ENCODE assay signal across 15 cellular contexts in genomic region chr17:81978901-81979298, GRCh38. TPM values are rescaled to one million over a fixed set of nuclear protein-coding genes. Genes with fewer than 3 reads are reported as not detected.
DNase-seq lines count a peak whose midpoint lies in the region; ATAC-seq, FAIRE-seq and TF ChIP-seq lines count a peak whose summit lies in the region.
"Had no signal": no experiment of that assay in that cellular context is flagged by ENCODE, and none has a peak within 500 bp of the region (broad histone marks: within the 10 kb centered on the region; RNA-seq: fewer than 3 reads in every experiment).

No MANE protein-coding gene starts in this region.

- no peak overlapping the region for H2AFZ ChIP-seq in astrocyte (ENCODE audit: low read depth, low read length)

- H3K4me3 ChIP-seq in BLaER1 treated with 17β-estradiol and CSF1 and Interleukin-3, amounts not matched to agents 10 nM and 100 nM = peak overlapping the region in 2 of 10 experiments; percentile 75 to 84; a peak in 3 of 20 replicates
- H3K4me3 ChIP-seq in astrocyte (ENCODE audit: insufficient read depth, low read depth, low read length) (no peak overlapping the region), transverse colon (no peak overlapping the region)

- H3K27me3 Mint-ChIP-seq in IgD-negative memory B cell (peaks cover 4% of the 10 kb centered on the region), astrocyte (ENCODE audit: low read depth, unreplicated experiment) (no peaks in the 10 kb centered on the region)
- peaks cover 0 to 2% (median 0%) of the 10 kb centered on the region in 5 donors for H3K27me3 Mint-ChIP-seq in naive thymus-derived CD8-positive, alpha-beta T cell

- H3K4me1 Mint-ChIP-seq in IgD-negative memory B cell (peaks cover 0 to 7% (median 3%) of the 10 kb centered on the region in 3 donors), astrocyte (ENCODE audit: low read depth, unreplicated experiment) (peaks cover 7% of the 10 kb centered on the region)
- peaks cover 16 to 55% (median 44%) of the 10 kb centered on the region in 4 donors for H3K4me1 Mint-ChIP-seq in naive thymus-derived CD8-positive, alpha-beta T cell

- H3K36me3 ChIP-seq in BLaER1 treated with 17β-estradiol and CSF1 and Interleukin-3, amounts not matched to agents 10 nM and 100 nM = peaks cover 1 to 24% (median 13%) of the 10 kb centered on the region in 11 experiments; a peak in 20 of 22 replicates
- H3K36me3 ChIP-seq in astrocyte (ENCODE audit: insufficient read depth, low read length) = peaks cover 7% of the 10 kb centered on the region
- H3K36me3 ChIP-seq in transverse colon = no peaks in the 10 kb centered on the region

- in situ Hi-C loops in transverse colon (cut with MboI; ENCODE audit: low pct_ligation_motif_present in 1 of 4, low pct_unique_long_range_greater_than_20kb in 1 of 4, low sequenced_read_pairs in 3 of 4) = no loop called here

- H3K27me3 ChIP-seq in BLaER1 treated with 17β-estradiol and CSF1 and Interleukin-3, amounts not matched to agents 10 nM and 100 nM = peaks cover 34 to 55% (median 49%) of the 10 kb centered on the region in 11 experiments
- H3K27me3 ChIP-seq in astrocyte (ENCODE audit: insufficient read depth, low read length) = no peaks in the 10 kb centered on the region
- H3K27me3 ChIP-seq in transverse colon = no peaks in the 10 kb centered on the region

- H3K27ac ChIP-seq in BLaER1 treated with 17β-estradiol and CSF1 and Interleukin-3, amounts not matched to agents 10 nM and 100 nM = no peak overlapping the region
- H3K27ac ChIP-seq in astrocyte (ENCODE audit: low read depth, low read length) = no peak overlapping the region
- H3K27ac ChIP-seq in transverse colon = no peak overlapping the region
- H3K27ac ChIP-seq: SK-N-MC had no signal

- TF ChIP-seq POLR2A in transverse colon (IDR thresholded peaks at IDR 0.05) = no peak

- no peak for TF ChIP-seq EP300 in transverse colon (IDR thresholded peaks at IDR 0.05; ENCODE audit: low read depth)

- H3K9me3 ChIP-seq in BLaER1 treated with 17β-estradiol and CSF1 and Interleukin-3, amounts not matched to agents 10 nM and 100 nM (replicated peaks in 1 of 11) = peaks cover 0 to 4% (median 3%) of the 10 kb centered on the region in 11 experiments; a peak in 16 of 22 replicates
- H3K9me3 ChIP-seq in astrocyte (ENCODE audit: insufficient read depth, low read depth, low read length) (no peaks in the 10 kb centered on the region), transverse colon (no peaks in the 10 kb centered on the region)
- H3K9me3 ChIP-seq: thoracic aorta had no signal

- peaks cover 7% of the 10 kb centered on the region for H3K79me2 ChIP-seq in astrocyte (ENCODE audit: insufficient read depth, low read length)

- DNase-seq in astrocyte (ENCODE audit: low read depth) (no peak), cerebellar cortex (ENCODE audit: low spot score) (no peak), NCI-H510A (lab: John Stamatoyannopoulos, UW) (no peak), transverse colon (no peak)
- no peak for DNase-seq in naive thymus-derived CD8-positive, alpha-beta T cell
- DNase-seq: activated effector memory CD4-positive, alpha-beta T cell treated with anti-CD3 and anti-CD28 coated beads, Interleukin-2, amount 50 U/mL, for 16 hours; DMS 273 treated with DMSO at 0.1 percent for 48 hours; left cardiac atrium; NCI-H2081 treated with DMSO at 0.1 percent for 48 hours had no signal

- peak overlapping the region; percentile 90 to 99 (median 96); a peak in 20 of 22 replicates for H3K4me2 ChIP-seq in BLaER1 treated with 17β-estradiol and CSF1 and Interleukin-3, amounts not matched to agents 10 nM and 100 nM
- H3K4me2 ChIP-seq in astrocyte (ENCODE audit: low read length) = peak overlapping the region; percentile 97

- peaks cover 2% of the 10 kb centered on the region for H3K36me3 Mint-ChIP-seq in IgD-negative memory B cell
- peaks cover 4% of the 10 kb centered on the region for H3K36me3 Mint-ChIP-seq in astrocyte (ENCODE audit: low read depth, unreplicated experiment)
- peaks cover 0 to 7% (median 4%) of the 10 kb centered on the region in 3 donors for H3K36me3 Mint-ChIP-seq in naive thymus-derived CD8-positive, alpha-beta T cell

- H3K9ac ChIP-seq in BLaER1 treated with 17β-estradiol and CSF1 and Interleukin-3, amounts not matched to agents 10 nM and 100 nM = no peak overlapping the region; a peak in 1 of 22 replicates
- no peak overlapping the region for H3K9ac ChIP-seq in astrocyte (ENCODE audit: low read length)

- H3K9me3 Mint-ChIP-seq in IgD-negative memory B cell (no peaks in the 10 kb centered on the region), astrocyte (ENCODE audit: unreplicated experiment) (peaks cover 3% of the 10 kb centered on the region)
- no peaks in the 10 kb centered on the region for H3K9me3 Mint-ChIP-seq in naive thymus-derived CD8-positive, alpha-beta T cell

- intact Hi-C loops in transverse colon (cut with DNase I; ENCODE audit: low total_unique reads) = no loop called here

- peaks cover 0 to 60% (median 52%) of the 10 kb centered on the region in 11 experiments; a peak in 20 of 22 replicates for H4K20me1 ChIP-seq in BLaER1 treated with 17β-estradiol and CSF1 and Interleukin-3, amounts not matched to agents 10 nM and 100 nM
- H4K20me1 ChIP-seq in astrocyte (ENCODE audit: insufficient read depth, low read length) = peaks cover 6% of the 10 kb centered on the region

- POLR2A ChIA-PET in naive thymus-derived CD8-positive, alpha-beta T cell (lab: Charles Lee) = interaction anchor here (0.6 to 5.4 kb wide), 3 partner anchors 11 to 1982 kb away, joined by 4 to 54 read pairs (median 4); no protein-coding TSS in a partner anchor

- H3K4me3 Mint-ChIP-seq in IgD-negative memory B cell (peak overlapping the region; percentile 66 to 72 (median 71)), astrocyte (ENCODE audit: unreplicated experiment) (peak overlapping the region; percentile 84)
- peak overlapping the region; percentile 64 to 96 (median 74) for H3K4me3 Mint-ChIP-seq in naive thymus-derived CD8-positive, alpha-beta T cell

- TF ChIP-seq CTCF in astrocyte (IDR thresholded peaks at IDR 0.05; ENCODE audit: insufficient read depth, low read depth, low read length) (no peak), transverse colon (IDR thresholded peaks at IDR 0.05) (no peak)

- H3K27ac Mint-ChIP-seq in IgD-negative memory B cell (peak overlapping the region in 2 of 3 donors; percentile 53 to 59), astrocyte (ENCODE audit: unreplicated experiment) (peak overlapping the region; percentile 63)
- peak overlapping the region in 6 of 10 donors; percentile 39 to 92 (median 80) for H3K27ac Mint-ChIP-seq in naive thymus-derived CD8-positive, alpha-beta T cell

- H3K4me1 ChIP-seq in BLaER1 treated with 17β-estradiol and CSF1 and Interleukin-3, amounts not matched to agents 10 nM and 100 nM = peaks cover 55 to 73% (median 68%) of the 10 kb centered on the region in 10 experiments
- H3K4me1 ChIP-seq in astrocyte (ENCODE audit: insufficient read depth, low read length) (peaks cover 7% of the 10 kb centered on the region), transverse colon (peaks cover 0 to 19% (median 13%) of the 10 kb centered on the region in 4 donors)

- no peak for FAIRE-seq in astrocyte (lab: Jason Lieb, UNC)

- no peak for ATAC-seq in naive thymus-derived CD8-positive, alpha-beta T cell
- no peak for ATAC-seq in HG03108 (IDR thresholded peaks at IDR 0.05; ENCODE audit: unreplicated experiment)
- ATAC-seq: left cardiac atrium had no signal

- WGBS in transverse colon (ENCODE audit: low coverage in 1 of 2), 2 donors = 86 to 87% methylated on average over 3 to 8 of the region's 8 CpGs

RNA-seq across cellular contexts. Expression of gene ASPSCR1, which starts 1.5 kb away (rescaled TPM):
- polyA plus RNA-seq in IgD-negative memory B cell = 30.8 TPM
- 23.6 and 25.5 TPM in 2 replicates for total RNA-seq in astrocyte
- 10 to 100 TPM; 43.0 to 47.7 TPM for total RNA-seq in naive thymus-derived CD8-positive, alpha-beta T cell
- polyA plus RNA-seq in naive thymus-derived CD8-positive, alpha-beta T cell = 10 to 100 TPM; 28.1 to 33.4 (median 29.1) TPM
- total RNA-seq in transverse colon = 10 to 100 TPM; 21.0 to 61.7 (median 41.3) TPM

RNA-seq across cellular contexts. Expression of gene NOTUM, which starts 17.9 kb away (rescaled TPM):
- not detected for polyA plus RNA-seq in IgD-negative memory B cell
- total RNA-seq in astrocyte (0.89 and 1.7 TPM in 2 replicates), transverse colon (not detected)
- total RNA-seq in naive thymus-derived CD8-positive, alpha-beta T cell = not detected
- not detected for polyA plus RNA-seq in naive thymus-derived CD8-positive, alpha-beta T cell
- total RNA-seq: left cardiac atrium, thoracic aorta had no signal

RNA-seq across cellular contexts. Expression of gene MYADML2, which starts 31.9 kb away (rescaled TPM):
- polyA plus RNA-seq in IgD-negative memory B cell = not detected
- total RNA-seq in astrocyte (not detected in 2 replicates), transverse colon (not detected)
- total RNA-seq in naive thymus-derived CD8-positive, alpha-beta T cell = not detected
- polyA plus RNA-seq in naive thymus-derived CD8-positive, alpha-beta T cell = not detected
- total RNA-seq: thoracic aorta had no signal
- polyA plus RNA-seq: esophagus had no signal

RNA-seq across cellular contexts. Expression of gene PYCR1, which starts 41.8 kb away (rescaled TPM):
- polyA plus RNA-seq in IgD-negative memory B cell = 3.6 TPM
- 164 and 191 TPM in 2 replicates for total RNA-seq in astrocyte
- total RNA-seq in naive thymus-derived CD8-positive, alpha-beta T cell = 1 to 10 TPM; 5.7 to 9.1 TPM
- polyA plus RNA-seq in naive thymus-derived CD8-positive, alpha-beta T cell = 1 to 10 TPM; 2.9 to 4.8 (median 3.0) TPM
- total RNA-seq in transverse colon = 100 to 1,000 TPM in 1 of 4 donors, 10 to 100 TPM in 2, not detected in 1; 16.4 to 257 (median 20.5) TPM

RNA-seq across cellular contexts. Expression of gene CENPX, which starts 43.8 kb away (rescaled TPM):
- 47.7 TPM for polyA plus RNA-seq in IgD-negative memory B cell
- 26.3 and 26.7 TPM in 2 replicates for total RNA-seq in astrocyte
- total RNA-seq in naive thymus-derived CD8-positive, alpha-beta T cell = 10 to 100 TPM; 33.6 to 37.6 TPM
- 10 to 100 TPM; 42.7 to 63.0 (median 50.7) TPM for polyA plus RNA-seq in naive thymus-derived CD8-positive, alpha-beta T cell
- total RNA-seq in transverse colon = 100 to 1,000 TPM in 2 of 4 donors, 10 to 100 TPM in 2; 85.4 to 131 (median 104) TPM
